In genomic region chr12:47822863-47823262, GRCh38 we compare ENCODE assay signal across 11 cellular contexts. TPM values are rescaled to one million over a fixed set of nuclear protein-coding genes. Genes with fewer than 3 reads are reported as not detected.
DNase-seq lines count a peak whose midpoint lies in the region; ATAC-seq and TF ChIP-seq lines count a peak whose summit lies in the region.
"Had no signal": no experiment of that assay in that cellular context is flagged by ENCODE, and none has a peak within 500 bp of the region (broad histone marks: within the 10 kb centered on the region; RNA-seq: fewer than 3 reads in every experiment).

No MANE protein-coding gene starts in this region.

- no peak overlapping the region for H3K4me3 Mint-ChIP-seq in activated T-cell treated with anti-CD3 and anti-CD28 coated beads, Interleukin-2, amount 50 U/mL, for 72 hours
- H3K4me3 Mint-ChIP-seq in activated T-cell treated with anti-CD3 and anti-CD28 coated beads, Interleukin-2, amount 50 U/mL, for 4 hours = no peak overlapping the region
- H3K4me3 Mint-ChIP-seq in brain (peak overlapping the region in 2 of 5 experiments; percentile 23 to 72), natural killer cell (peak overlapping the region; percentile 52)
- H3K4me3 Mint-ChIP-seq: GM23338, memory B cell had no signal

- no peaks in the 10 kb centered on the region for H3K36me3 ChIP-seq in tibial nerve

- peak overlapping the region; percentile 96 to 99 (median 97) for H3K27ac ChIP-seq in tibial nerve

- intact Hi-C loops in natural killer cell (cut with micrococcal nuclease) = no loop called here

- H3K4me3 ChIP-seq in tibial nerve = no peak overlapping the region
- H3K4me3 ChIP-seq: GM23338 had no signal

- H3K36me3 Mint-ChIP-seq in activated T-cell treated with anti-CD3 and anti-CD28 coated beads, Interleukin-2, amount 50 U/mL, for 72 hours (ENCODE audit: insufficient read depth in 2 of 2) = peaks cover 10 to 12% of the 10 kb centered on the region in 2 donors
- H3K36me3 Mint-ChIP-seq in activated T-cell treated with anti-CD3 and anti-CD28 coated beads, Interleukin-2, amount 50 U/mL, for 4 hours (ENCODE audit: insufficient read depth) = peaks cover 8% of the 10 kb centered on the region
- H3K36me3 Mint-ChIP-seq in brain (no peaks in the 10 kb centered on the region), natural killer cell (no peaks in the 10 kb centered on the region)
- H3K36me3 Mint-ChIP-seq: memory B cell had no signal

- TF ChIP-seq CTCF in brain (conservative IDR thresholded peaks at IDR 0.05) (no peak), natural killer cell (IDR thresholded peaks at IDR 0.05) (no peak), tibial nerve (IDR thresholded peaks at IDR 0.05) (no peak)

- no peaks in the 10 kb centered on the region for H3K9me3 Mint-ChIP-seq in activated T-cell treated with anti-CD3 and anti-CD28 coated beads, Interleukin-2, amount 50 U/mL, for 72 hours
- no peaks in the 10 kb centered on the region for H3K9me3 Mint-ChIP-seq in activated T-cell treated with anti-CD3 and anti-CD28 coated beads, Interleukin-2, amount 50 U/mL, for 4 hours
- H3K9me3 Mint-ChIP-seq in brain = no peaks in the 10 kb centered on the region
- H3K9me3 Mint-ChIP-seq in natural killer cell = no peaks in the 10 kb centered on the region
- H3K9me3 Mint-ChIP-seq: GM23338, memory B cell had no signal

- peaks cover 80% of the 10 kb centered on the region for H3K4me1 Mint-ChIP-seq in activated T-cell treated with anti-CD3 and anti-CD28 coated beads, Interleukin-2, amount 50 U/mL, for 72 hours (ENCODE audit: low read depth)
- H3K4me1 Mint-ChIP-seq in activated T-cell treated with anti-CD3 and anti-CD28 coated beads, Interleukin-2, amount 50 U/mL, for 4 hours (ENCODE audit: low read depth) = peaks cover 80% of the 10 kb centered on the region
- H3K4me1 Mint-ChIP-seq in brain (peaks cover 41% of the 10 kb centered on the region), natural killer cell (peaks cover 33 to 34% of the 10 kb centered on the region in 2 donors)

- TF ChIP-seq POLR2A in tibial nerve (IDR thresholded peaks at IDR 0.05) = no peak

- DNase-seq in activated T-cell treated with anti-CD3 and anti-CD28 coated beads, Interleukin-2, amount 50 U/mL, for 72 hours = no peak
- no peak for DNase-seq in activated T-cell treated with anti-CD3 and anti-CD28 coated beads, Interleukin-2, amount 50 U/mL, for 4 hours
- DNase-seq in natural killer cell (no peak), tibial nerve (ENCODE audit: low spot score in 2 of 2) (no peak)
- DNase-seq: foreskin melanocyte had no signal

- 52 to 63% methylated on average over 3 of the region's 3 CpGs for WGBS in tibial nerve, 2 donors

- H3K4me1 ChIP-seq in tibial nerve = peaks cover 5 to 82% (median 63%) of the 10 kb centered on the region in 4 donors

- H3K27ac Mint-ChIP-seq in activated T-cell treated with anti-CD3 and anti-CD28 coated beads, Interleukin-2, amount 50 U/mL, for 72 hours = peak overlapping the region; percentile 15
- H3K27ac Mint-ChIP-seq in brain (peak overlapping the region in 3 of 5 experiments; percentile 35 to 99 (median 98)), natural killer cell (peak overlapping the region in 1 of 2 donors; percentile 40)
- H3K27ac Mint-ChIP-seq: GM23338, memory B cell had no signal

- H3K27me3 Mint-ChIP-seq in activated T-cell treated with anti-CD3 and anti-CD28 coated beads, Interleukin-2, amount 50 U/mL, for 72 hours (ENCODE audit: low read depth) = no peaks in the 10 kb centered on the region
- H3K27me3 Mint-ChIP-seq in activated T-cell treated with anti-CD3 and anti-CD28 coated beads, Interleukin-2, amount 50 U/mL, for 4 hours (ENCODE audit: low read depth) = no peaks in the 10 kb centered on the region
- H3K27me3 Mint-ChIP-seq in brain (peaks cover 7% of the 10 kb centered on the region), natural killer cell (ENCODE audit: low read depth in 2 of 2) (no peaks in the 10 kb centered on the region)
- H3K27me3 Mint-ChIP-seq: memory B cell had no signal

- ATAC-seq in activated T-cell treated with anti-CD3 and anti-CD28 coated beads, Interleukin-2, amount 50 U/mL, for 72 hours (replicated peaks in 1 of 2) = no peak
- ATAC-seq in activated T-cell treated with anti-CD3 and anti-CD28 coated beads, Interleukin-2, amount 50 U/mL, for 4 hours = no peak
- ATAC-seq in natural killer cell (no peak), GM19455 (IDR thresholded peaks at IDR 0.05; ENCODE audit: unreplicated experiment) (no peak), GM19351 (IDR thresholded peaks at IDR 0.05; ENCODE audit: unreplicated experiment) (no peak), HG02642 (IDR thresholded peaks at IDR 0.05; ENCODE audit: poor library complexity, unreplicated experiment) (no peak)
- ATAC-seq: GM23338 had no signal

- no peak for TF ChIP-seq EP300 in tibial nerve (IDR thresholded peaks at IDR 0.05)

- no peaks in the 10 kb centered on the region for H3K9me3 ChIP-seq in tibial nerve

- H3K27me3 ChIP-seq in tibial nerve = no peaks in the 10 kb centered on the region

RNA-seq across cellular contexts. Expression of gene HDAC7, which starts 3.2 kb away (rescaled TPM):
- total RNA-seq in activated T-cell treated with anti-CD3 and anti-CD28 coated beads, Interleukin-2, amount 50 U/mL, for 72 hours = 100 to 1,000 TPM; 288 to 350 TPM
- 100 to 1,000 TPM; 168 to 199 (median 199) TPM for total RNA-seq in activated T-cell treated with anti-CD3 and anti-CD28 coated beads, Interleukin-2, amount 50 U/mL, for 4 hours
- polyA plus RNA-seq in brain (ENCODE audit: insufficient read depth, low read depth, low replicate concordance) = 8.2 TPM
- total RNA-seq in natural killer cell (100 to 1,000 TPM; 141 to 235 (median 147) TPM), tibial nerve (100 to 1,000 TPM in 2 of 4 donors, 10 to 100 TPM in 2; 90.4 to 186 (median 98.4) TPM)

RNA-seq across cellular contexts. Expression of gene SLC48A1, which starts 49.8 kb away (rescaled TPM):
- total RNA-seq in activated T-cell treated with anti-CD3 and anti-CD28 coated beads, Interleukin-2, amount 50 U/mL, for 72 hours = 10 to 100 TPM; 14.6 to 15.2 TPM
- total RNA-seq in activated T-cell treated with anti-CD3 and anti-CD28 coated beads, Interleukin-2, amount 50 U/mL, for 4 hours = 1 to 10 TPM; 4.0 to 5.2 (median 5.0) TPM
- polyA plus RNA-seq in brain (ENCODE audit: insufficient read depth, low read depth, low replicate concordance) = 77.4 TPM
- total RNA-seq in natural killer cell (1 to 10 TPM; 2.0 to 4.4 (median 3.4) TPM), tibial nerve (10 to 100 TPM; 24.6 to 37.9 (median 33.8) TPM)
